In genomic region chr14:22820731-22821130, GRCh38 we compare ENCODE assay signal across 14 cellular contexts. TPM values are rescaled to one million over a fixed set of nuclear protein-coding genes. Genes with fewer than 3 reads are reported as not detected.
DNase-seq lines count a peak whose midpoint lies in the region; ATAC-seq, FAIRE-seq and TF ChIP-seq lines count a peak whose summit lies in the region.
"Had no signal": no experiment of that assay in that cellular context is flagged by ENCODE, and none has a peak within 500 bp of the region (broad histone marks: within the 10 kb centered on the region; RNA-seq: fewer than 3 reads in every experiment).

No MANE protein-coding gene starts in this region.

- H2BK120ac ChIP-seq in H1 (replicated peaks; ENCODE audit: low read depth, low read length): peak overlapping the region; percentile 78

- peak overlapping the region in 1 of 4 experiments; percentile 94; a peak in 1 of 8 replicates for H3K4me3 ChIP-seq in H1 (ENCODE audit: extremely low read depth in 1 of 4, insufficient read depth in 2 of 4, low read depth in 3 of 4, low read length in 4 of 4)
- H3K4me3 ChIP-seq: right atrium auricular region had no signal

- H3K79me1 ChIP-seq in H1 (ENCODE audit: low read depth, low read length): no peaks in the 10 kb centered on the region

- peak overlapping the region; percentile 56 for H4K91ac ChIP-seq in H1 (replicated peaks; ENCODE audit: insufficient read length, low read length)

- no peak overlapping the region for H3K18ac ChIP-seq in H1 (ENCODE audit: extremely low read depth, low read length)

- H2BK5ac ChIP-seq in H1 (ENCODE audit: low read depth, low read length): peak overlapping the region; percentile 13; the same call in 1 of the 2 replicates

- no peak overlapping the region for H2BK20ac ChIP-seq in H1 (ENCODE audit: low read length)

- no peak overlapping the region for H3K14ac ChIP-seq in H1 (ENCODE audit: insufficient read length)

- H3K4me2 ChIP-seq in H1 (ENCODE audit: insufficient read depth in 1 of 2, low read depth in 2 of 2, low read length in 2 of 2): peak overlapping the region in 1 of 2 experiments; percentile 90; a peak in 3 of 4 replicates

- peaks cover 16 to 27% (median 20%) of the 10 kb centered on the region in 4 experiments for H3K4me1 ChIP-seq in H1 (replicated peaks in 1 of 4; ENCODE audit: control insufficient read depth in 3 of 4, insufficient read depth in 4 of 4, low read length in 3 of 4)

- no peaks in the 10 kb centered on the region for H3K27me3 Mint-ChIP-seq in osteocyte (ENCODE audit: unreplicated experiment)

- DNase-seq in ELR (ENCODE audit: low read depth) (peak; percentile 72), NCI-H345 treated with DMSO at 0.1 percent for 48 hours (lab: John Stamatoyannopoulos, UW; ENCODE audit: unreplicated experiment) (peak; percentile 34), H1 (ENCODE audit: low read depth in 1 of 2, low spot score in 2 of 2) (no peak), osteocyte (ENCODE audit: extremely low spot score, unreplicated experiment) (no peak), SHP77 (lab: John Stamatoyannopoulos, UW) (no peak), medulla oblongata (ENCODE audit: extremely low spot score) (no peak)
- DNase-seq: activated CD4-positive, alpha-beta memory T cell treated with anti-CD3 and anti-CD28 coated beads for 36 hours; anterior cingulate cortex; CD4-positive, CD25-positive, alpha-beta regulatory T cell; stimulated activated naive CD4-positive, alpha-beta T cell treated with Interleukin-2 at 50 U/mL for 16 hours; T-helper 9 cell had no signal

- H3K9me3 ChIP-seq in H1 (ENCODE audit: insufficient read depth in 2 of 2, low read depth in 1 of 2, low read length in 1 of 2): no peaks in the 10 kb centered on the region
- H3K9me3 ChIP-seq: right atrium auricular region had no signal

- 0 out of 2 replicates have a peak overlapping the region, but pooled peaks have one; percentile 89 for H2BK12ac ChIP-seq in H1 (ENCODE audit: low read depth, low read length)

- TF ChIP-seq CTCF in H1 (IDR thresholded peaks at IDR 0.05; ENCODE audit: control extremely low read depth in 1 of 3, insufficient read depth in 1 of 3, low read depth in 1 of 3, low read length in 3 of 3) (no peak), osteocyte (IDR thresholded peaks at IDR 0.05) (no peak)

- H3K79me2 ChIP-seq in H1 (ENCODE audit: control insufficient read depth in 1 of 2, insufficient read depth in 2 of 2, low read length in 2 of 2): no peaks in the 10 kb centered on the region

- H3K23me2 ChIP-seq in H1 (ENCODE audit: low read depth, low read length): peaks cover 12% of the 10 kb centered on the region

- no peak overlapping the region for H3K4ac ChIP-seq in H1 (replicated peaks; ENCODE audit: insufficient read length, low read depth, low read length)

- no peak overlapping the region for H4K8ac ChIP-seq in H1 (ENCODE audit: extremely low read depth, insufficient read depth, low read length)

- no peak for TF ChIP-seq RAD21 in H1 (IDR thresholded peaks at IDR 0.05 in 1 of 2, conservative IDR thresholded peaks at IDR 0.05 in 1 of 2; ENCODE audit: low read depth in 2 of 2, low read length in 2 of 2)

- no peak overlapping the region for H3K23ac ChIP-seq in H1 (ENCODE audit: insufficient read length)

- no peak overlapping the region for H3K56ac ChIP-seq in H1 (replicated peaks; ENCODE audit: insufficient read length, low read depth, low read length)

- H4K20me1 ChIP-seq in H1 (replicated peaks in 1 of 2; ENCODE audit: control insufficient read depth in 1 of 2, insufficient read depth in 2 of 2, low read length in 2 of 2): no peaks in the 10 kb centered on the region

- no peak overlapping the region for H4K5ac ChIP-seq in H1 (ENCODE audit: insufficient read length, low read depth, low read length)

- peaks cover 46% of the 10 kb centered on the region for H3K4me1 Mint-ChIP-seq in osteocyte (ENCODE audit: unreplicated experiment)

- no peaks in the 10 kb centered on the region for H3K9me3 Mint-ChIP-seq in osteocyte (ENCODE audit: unreplicated experiment)
- H3K9me3 Mint-ChIP-seq: activated CD4-positive, alpha-beta memory T cell treated with anti-CD3 and anti-CD28 coated beads for 36 hours had no signal

- peak overlapping the region; percentile 79 for H3K27ac Mint-ChIP-seq in osteocyte (ENCODE audit: unreplicated experiment)
- H3K27ac Mint-ChIP-seq: activated CD4-positive, alpha-beta memory T cell treated with anti-CD3 and anti-CD28 coated beads for 36 hours had no signal

- no peak overlapping the region for H2AFZ ChIP-seq in H1 (ENCODE audit: low read length)

- H3K36me3 Mint-ChIP-seq in osteocyte (ENCODE audit: unreplicated experiment): no peaks in the 10 kb centered on the region
- H3K36me3 Mint-ChIP-seq: activated CD4-positive, alpha-beta memory T cell treated with anti-CD3 and anti-CD28 coated beads for 36 hours; CD4-positive, CD25-positive, alpha-beta regulatory T cell had no signal

- no peak overlapping the region for H3K9ac ChIP-seq in H1 (replicated peaks in 1 of 4; ENCODE audit: extremely low read depth in 1 of 4, low read depth in 3 of 4, low read length in 3 of 4)

- TF ChIP-seq POLR2A in H1 (IDR thresholded peaks at IDR 0.05; ENCODE audit: control extremely low read depth in 1 of 2, low read depth in 2 of 2, low read length in 2 of 2): no peak

- H3K4me3 Mint-ChIP-seq in osteocyte (ENCODE audit: unreplicated experiment): no peak overlapping the region
- H3K4me3 Mint-ChIP-seq: activated CD4-positive, alpha-beta memory T cell treated with anti-CD3 and anti-CD28 coated beads for 36 hours had no signal

- WGBS in H1 (ENCODE audit: extremely low coverage in 1 of 2, insufficient coverage in 1 of 2, insufficient read length in 1 of 2, insufficient replicate concordance in 2 of 2, low coverage in 1 of 2, low lambda C conversion rate in 2 of 2, missing lambda C conversion rate in 1 of 2), 2 experiments: 58% methylated on average over 1 of the region's 1 CpG; no CpG with 5 or more reads in 1 of the 2 experiments

- ATAC-seq in GM18520 (IDR thresholded peaks at IDR 0.05; ENCODE audit: unreplicated experiment) (no peak), HG02588 (IDR thresholded peaks at IDR 0.05; ENCODE audit: unreplicated experiment) (no peak)

- H3K27ac ChIP-seq in H1 (ENCODE audit: low read depth, low read length): no peak overlapping the region

- POLR2A ChIA-PET in H1 (lab: Charles Lee; ENCODE audit: partially characterized antibody): interaction anchor here (0.8 to 7.1 kb wide), 25 partner anchors 7 to 260 kb away, joined by 3 to 136 read pairs (median 6); partner anchors contain the start of genes AJUBA, MMP14, MRPL52 and OXA1L

- H3K27me3 ChIP-seq in H1 (replicated peaks in 1 of 4; ENCODE audit: control insufficient read depth in 3 of 4, extremely low read depth in 1 of 4, insufficient read depth in 3 of 4, low read length in 3 of 4): no peaks in the 10 kb centered on the region
- H3K27me3 ChIP-seq: right atrium auricular region had no signal

- no peak overlapping the region for H2AK5ac ChIP-seq in H1 (ENCODE audit: low read depth, low read length)

- H3K36me3 ChIP-seq in H1 (ENCODE audit: control insufficient read depth in 2 of 4, insufficient read depth in 4 of 4, low read length in 3 of 4): no peaks in the 10 kb centered on the region
- H3K36me3 ChIP-seq: right atrium auricular region had no signal

- H2BK15ac ChIP-seq in H1 (ENCODE audit: low read length): no peak overlapping the region

- no peak for FAIRE-seq in H1 (lab: Jason Lieb, UNC)

- no peak for TF ChIP-seq EP300 in H1 (IDR thresholded peaks at IDR 0.05; ENCODE audit: borderline replicate concordance in 1 of 2, low read depth in 2 of 2, low read length in 2 of 2)

- CTCF ChIA-PET in H1 (lab: Charles Lee; ENCODE audit: partially characterized antibody): interaction anchor here (0.6 to 53.1 kb wide), 16 partner anchors 9 to 278 kb away, joined by 3 to 1562 read pairs (median 4); partner anchors contain the start of genes LRP10, MMP14 and REM2

RNA-seq across cellular contexts. Expression of gene SLC7A7, which starts 5.5 kb away (rescaled TPM):
- total RNA-seq in H1 (2021; fragmentation: NEBNext Ultra II Directional; extraction: Animal tissue kit (Norgen Biotek cat#: 25700)): 5.8 and 6.3 TPM in 2 replicates
- polyA plus RNA-seq in H1 (2011; rRNA removed): 14.9 and 15.0 TPM in 2 replicates
- polyA plus RNA-seq in H1 (2011; cell fraction: cytosol; rRNA removed): 10.3 TPM
- polyA plus RNA-seq in H1 (2011; cell fraction: nucleus; rRNA removed): 8.1 TPM
- polyA plus RNA-seq in H1 (2012, experiment 1 of 2): 5.0 to 6.8 TPM (median 5.6 TPM) in 4 replicates
- polyA plus RNA-seq in H1 (2012, experiment 2 of 2): 4.1 TPM
- 7.1 TPM for polyA plus RNA-seq in H1 (2013, experiment 1 of 2)
- 7.1 TPM for polyA plus RNA-seq in H1 (2013, experiment 2 of 2)
- polyA minus RNA-seq in H1 (2011; rRNA and poly(A)+ RNA removed): 11.7 and 13.5 TPM in 2 replicates
- polyA minus RNA-seq in H1 (2011; cell fraction: cytosol; rRNA and poly(A)+ RNA removed): 3.2 TPM
- 5.0 TPM for polyA minus RNA-seq in H1 (2011; cell fraction: nucleus; rRNA and poly(A)+ RNA removed)
- 1.2 and 1.6 TPM in 2 replicates for total RNA-seq in osteocyte
- total RNA-seq: CD4-positive, CD25-positive, alpha-beta regulatory T cell had no signal

RNA-seq across cellular contexts. Expression of gene MRPL52, which starts 9.0 kb away (rescaled TPM):
- total RNA-seq in H1 (2021; fragmentation: NEBNext Ultra II Directional; extraction: Animal tissue kit (Norgen Biotek cat#: 25700)): 172 and 176 TPM in 2 replicates
- 70.5 and 109 TPM in 2 replicates for polyA plus RNA-seq in H1 (2011; rRNA removed)
- polyA plus RNA-seq in H1 (2011; cell fraction: cytosol; rRNA removed): 108 TPM
- 74.0 TPM for polyA plus RNA-seq in H1 (2011; cell fraction: nucleus; rRNA removed)
- 186 to 208 TPM (median 197 TPM) in 4 replicates for polyA plus RNA-seq in H1 (2012, experiment 1 of 2)
- polyA plus RNA-seq in H1 (2012, experiment 2 of 2): 516 TPM
- 328 TPM for polyA plus RNA-seq in H1 (2013, experiment 1 of 2)
- polyA plus RNA-seq in H1 (2013, experiment 2 of 2): 334 TPM
- 9.8 and 12.4 TPM in 2 replicates for polyA minus RNA-seq in H1 (2011; rRNA and poly(A)+ RNA removed)
- 41.0 TPM for polyA minus RNA-seq in H1 (2011; cell fraction: cytosol; rRNA and poly(A)+ RNA removed)
- polyA minus RNA-seq in H1 (2011; cell fraction: nucleus; rRNA and poly(A)+ RNA removed): 34.9 TPM
- 74.3 and 74.7 TPM in 2 replicates for total RNA-seq in osteocyte

RNA-seq across cellular contexts. Expression of gene MMP14, which starts 15.7 kb away (rescaled TPM):
- total RNA-seq in H1 (2021; fragmentation: NEBNext Ultra II Directional; extraction: Animal tissue kit (Norgen Biotek cat#: 25700)): 83.1 and 86.8 TPM in 2 replicates
- 58.2 and 81.6 TPM in 2 replicates for polyA plus RNA-seq in H1 (2011; rRNA removed)
- 61.6 TPM for polyA plus RNA-seq in H1 (2011; cell fraction: cytosol; rRNA removed)
- polyA plus RNA-seq in H1 (2011; cell fraction: nucleus; rRNA removed): 147 TPM
- polyA plus RNA-seq in H1 (2012, experiment 1 of 2): 54.3 to 67.5 TPM (median 63.3 TPM) in 4 replicates
- polyA plus RNA-seq in H1 (2012, experiment 2 of 2): 60.0 TPM
- 277 TPM for polyA plus RNA-seq in H1 (2013, experiment 1 of 2)
- 290 TPM for polyA plus RNA-seq in H1 (2013, experiment 2 of 2)
- polyA minus RNA-seq in H1 (2011; rRNA and poly(A)+ RNA removed): 46.1 and 61.0 TPM in 2 replicates
- 28.2 TPM for polyA minus RNA-seq in H1 (2011; cell fraction: cytosol; rRNA and poly(A)+ RNA removed)
- 24.5 TPM for polyA minus RNA-seq in H1 (2011; cell fraction: nucleus; rRNA and poly(A)+ RNA removed)
- total RNA-seq in osteocyte: 490 and 518 TPM in 2 replicates
- polyA plus RNA-seq: CD4-positive, CD25-positive, alpha-beta regulatory T cell had no signal

RNA-seq across cellular contexts. Expression of gene LRP10, which starts 50.8 kb away (rescaled TPM):
- total RNA-seq in H1 (2021; fragmentation: NEBNext Ultra II Directional; extraction: Animal tissue kit (Norgen Biotek cat#: 25700)): 15.6 and 15.7 TPM in 2 replicates
- polyA plus RNA-seq in H1 (2011; rRNA removed): 12.4 and 22.8 TPM in 2 replicates
- polyA plus RNA-seq in H1 (2011; cell fraction: cytosol; rRNA removed): 10.6 TPM
- polyA plus RNA-seq in H1 (2011; cell fraction: nucleus; rRNA removed): 21.0 TPM
- polyA plus RNA-seq in H1 (2012, experiment 1 of 2): 10.6 to 17.3 TPM (median 14.7 TPM) in 4 replicates
- polyA plus RNA-seq in H1 (2012, experiment 2 of 2): 13.0 TPM
- 15.4 TPM for polyA plus RNA-seq in H1 (2013, experiment 1 of 2)
- polyA plus RNA-seq in H1 (2013, experiment 2 of 2): 15.6 TPM
- 21.1 and 22.8 TPM in 2 replicates for polyA minus RNA-seq in H1 (2011; rRNA and poly(A)+ RNA removed)
- 13.1 TPM for polyA minus RNA-seq in H1 (2011; cell fraction: cytosol; rRNA and poly(A)+ RNA removed)
- 11.9 TPM for polyA minus RNA-seq in H1 (2011; cell fraction: nucleus; rRNA and poly(A)+ RNA removed)
- 171 and 182 TPM in 2 replicates for total RNA-seq in osteocyte

RNA-seq across cellular contexts. Expression of gene OXA1L, which starts 54.2 kb away (rescaled TPM):
- total RNA-seq in H1 (2021; fragmentation: NEBNext Ultra II Directional; extraction: Animal tissue kit (Norgen Biotek cat#: 25700)): 125 and 129 TPM in 2 replicates
- 163 and 199 TPM in 2 replicates for polyA plus RNA-seq in H1 (2011; rRNA removed)
- 161 TPM for polyA plus RNA-seq in H1 (2011; cell fraction: cytosol; rRNA removed)
- polyA plus RNA-seq in H1 (2011; cell fraction: nucleus; rRNA removed): 338 TPM
- polyA plus RNA-seq in H1 (2012, experiment 1 of 2): 139 to 155 TPM (median 146 TPM) in 4 replicates
- polyA plus RNA-seq in H1 (2012, experiment 2 of 2): 85.9 TPM
- polyA plus RNA-seq in H1 (2013, experiment 1 of 2): 149 TPM
- polyA plus RNA-seq in H1 (2013, experiment 2 of 2): 147 TPM
- polyA minus RNA-seq in H1 (2011; rRNA and poly(A)+ RNA removed): 144 and 170 TPM in 2 replicates
- polyA minus RNA-seq in H1 (2011; cell fraction: cytosol; rRNA and poly(A)+ RNA removed): 97.9 TPM
- polyA minus RNA-seq in H1 (2011; cell fraction: nucleus; rRNA and poly(A)+ RNA removed): 107 TPM
- total RNA-seq in osteocyte: 114 and 122 TPM in 2 replicates

Comparison
In these comparisons a context has a peak if more than half of its experiments do, and no peak if none do; other contexts are left out.
1. DNase-seq: peak in ELR (single experiment) and NCI-H345 treated with DMSO at 0.1 percent for 48 hours (single experiment); none in H1 (0 of 2), osteocyte (single experiment), SHP77 (0 of 2) and medulla oblongata (single experiment).